In the genomic region with DNA sequence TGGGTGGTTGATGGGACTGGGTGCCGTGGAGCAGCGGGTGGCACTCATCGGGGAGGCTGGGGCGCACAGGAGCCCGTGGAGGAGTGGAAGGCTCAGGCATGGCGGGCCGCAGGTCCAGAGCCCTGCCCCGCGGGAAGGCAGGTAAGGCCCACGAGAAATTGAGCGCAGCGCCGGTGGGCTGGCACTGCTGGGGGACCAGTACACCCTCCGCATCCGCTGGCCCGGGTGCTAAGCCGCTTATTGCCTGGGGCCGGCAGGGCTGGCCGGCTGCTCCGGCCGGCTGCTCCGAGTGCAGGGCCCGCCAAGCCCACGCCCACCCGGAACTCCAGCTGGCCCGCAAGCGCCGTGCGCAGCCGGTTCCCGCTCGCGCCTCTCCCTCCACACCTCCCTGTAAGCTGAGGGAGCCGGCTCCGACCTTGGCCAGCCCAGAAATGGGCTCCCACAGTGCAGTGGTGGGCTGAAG, we compare ENCODE assay signal across 25 cellular contexts.
"Had no signal": no experiment of that assay in that cellular context is flagged by ENCODE, and none has a peak within 500 bp of the region (broad histone marks: within the 10 kb centered on the region; RNA-seq: fewer than 3 reads in every experiment).

No MANE protein-coding gene starts in this region.

- H3K27me3 Mint-ChIP-seq: IgD-negative memory B cell had no signal

- H3K9ac ChIP-seq: KMS-11 had no signal

- FAIRE-seq: HTR-8/SVneo, K562, RCC 7860 had no signal

- DNase-seq: Kasumi-1, MM.1S, NCI-H1092 treated with DMSO at 0.1 percent for 48 hours, NCI-H1436, NCI-H187, NCI-H2029, NCI-H2081 treated with DMSO at 0.1 percent for 48 hours, NCI-H2171, NCI-H226, NCI-H446, NCI-H510A, NCI-H524 treated with DMSO at 0.1 percent for 48 hours, NCI-H69, NCI-H774, Right ventricle myocardium superior, RPMI8226, SIG-M5 had no signal

- H3K4me3 ChIP-seq: K562, SJSA1, SK-N-MC had no signal

- H3K27ac ChIP-seq: HL-60, KMS-11, SJSA1, SK-N-MC had no signal

- H3K9me3 ChIP-seq: SJSA1 had no signal

- H3K4me3 Mint-ChIP-seq: IgD-negative memory B cell had no signal

- H3K27me3 ChIP-seq: SJSA1 had no signal

- H3K36me3 Mint-ChIP-seq: IgD-negative memory B cell had no signal

- H3K27ac Mint-ChIP-seq: IgD-negative memory B cell had no signal

- H3K4me1 Mint-ChIP-seq: IgD-negative memory B cell had no signal

- H3K36me3 ChIP-seq: SJSA1 had no signal

- H3K4me1 ChIP-seq: SJSA1 had no signal

- ATAC-seq: K562 had no signal
